ENCODE assay signal across 12 cellular contexts in genomic region chr19:18128044-18128443, GRCh38.
DNase-seq lines count a peak whose midpoint lies in the region; ATAC-seq lines count a peak whose summit lies in the region.
"Had no signal": no experiment of that assay in that cellular context is flagged by ENCODE, and none has a peak within 500 bp of the region (broad histone marks: within the 10 kb centered on the region; RNA-seq: fewer than 3 reads in every experiment).

No MANE protein-coding gene starts in this region.

- peaks cover 80% of the 10 kb centered on the region for H3K36me3 Mint-ChIP-seq in activated T-cell treated with anti-CD3 and anti-CD28 coated beads, Interleukin-2, amount 50 U/mL, for 24 hours (ENCODE audit: low read depth)

- ATAC-seq in stimulated activated naive CD8-positive, alpha-beta T cell treated with anti-CD3 and anti-CD28 coated beads, Interleukin-15, Interleukin-2, amounts not matched to agents 100 U/mL and 50 U/mL, for 24 hours: peak; percentile 33

- H3K9me3 Mint-ChIP-seq in activated T-cell treated with anti-CD3 and anti-CD28 coated beads, Interleukin-2, amount 50 U/mL, for 24 hours: no peaks in the 10 kb centered on the region

- no peak for DNase-seq in activated T-cell treated with anti-CD3 and anti-CD28 coated beads, Interleukin-2, amount 50 U/mL, for 24 hours
- DNase-seq in activated T-cell treated with anti-CD3 and anti-CD28 coated beads, Interleukin-2, amount 50 U/mL, for 1 hour: no peak
- peak; percentile 55 for DNase-seq in OCI-M1 (lab: John Stamatoyannopoulos, UW)
- peak in 1 of 61 donors; percentile 13 for DNase-seq in caudate nucleus (lab: John Stamatoyannopoulos, UW)
- no peak for DNase-seq in stimulated activated naive CD8-positive, alpha-beta T cell treated with anti-CD3 and anti-CD28 coated beads, Interleukin-15, Interleukin-2, amounts not matched to agents 100 U/mL and 50 U/mL, for 24 hours
- DNase-seq in NCI-H82 (lab: John Stamatoyannopoulos, UW): no peak
- DNase-seq in NCI-H510A treated with DMSO at 0.1 percent for 48 hours (lab: John Stamatoyannopoulos, UW): no peak
- DNase-seq in NCI-H748 treated with DMSO at 0.1 percent for 48 hours (lab: John Stamatoyannopoulos, UW): no peak
- DNase-seq: NCI-H1417, NCI-H510A, SHP77 treated with DMSO at 0.1 percent for 48 hours had no signal

- H3K27ac ChIP-seq in caudate nucleus (ENCODE audit: low read depth, low read length): peak overlapping the region; percentile 36
- H3K27ac ChIP-seq: tibial nerve had no signal

- peak overlapping the region; percentile 55 for H3K27ac Mint-ChIP-seq in activated T-cell treated with anti-CD3 and anti-CD28 coated beads, Interleukin-2, amount 50 U/mL, for 24 hours

- H3K4me1 Mint-ChIP-seq in activated T-cell treated with anti-CD3 and anti-CD28 coated beads, Interleukin-2, amount 50 U/mL, for 24 hours (ENCODE audit: low read depth): no peaks in the 10 kb centered on the region

- no peak overlapping the region for H3K4me3 Mint-ChIP-seq in activated T-cell treated with anti-CD3 and anti-CD28 coated beads, Interleukin-2, amount 50 U/mL, for 24 hours

- no peaks in the 10 kb centered on the region for H3K27me3 Mint-ChIP-seq in activated T-cell treated with anti-CD3 and anti-CD28 coated beads, Interleukin-2, amount 50 U/mL, for 24 hours
